9 cellular contexts compared by ENCODE assay signal in the genomic region with DNA sequence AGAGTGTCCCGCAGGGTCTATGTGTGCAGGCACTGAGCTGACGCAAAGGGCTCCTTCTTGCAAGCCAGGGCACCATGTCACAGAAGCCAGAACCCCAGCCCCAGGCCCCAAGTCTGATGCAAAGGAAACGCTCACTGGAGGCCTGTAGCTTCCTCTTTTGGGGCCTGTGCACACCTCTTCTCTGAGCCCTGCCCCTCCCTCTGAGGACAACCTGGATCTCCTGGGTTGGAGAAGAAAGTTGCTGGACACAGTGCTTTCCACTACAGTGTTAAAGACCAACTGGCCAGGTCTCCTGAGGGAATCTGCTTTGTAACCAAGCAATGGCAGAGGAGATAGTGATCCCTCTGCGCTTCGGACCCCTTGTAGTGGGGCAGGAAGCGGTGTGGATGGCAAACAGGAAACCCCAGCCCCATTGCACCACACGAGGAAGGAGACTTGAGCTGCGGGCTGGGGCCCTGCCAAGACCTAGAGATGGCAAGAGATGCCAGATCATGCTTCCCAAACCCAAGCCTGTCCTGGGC. TPM values are rescaled to one million over a fixed set of nuclear protein-coding genes. Genes with fewer than 3 reads are reported as not detected.
DNase-seq lines count a peak whose midpoint lies in the region; ATAC-seq, FAIRE-seq and TF ChIP-seq lines count a peak whose summit lies in the region.
"Had no signal": no experiment of that assay in that cellular context is flagged by ENCODE, and none has a peak within 500 bp of the region (broad histone marks: within the 10 kb centered on the region; RNA-seq: fewer than 3 reads in every experiment).

No MANE protein-coding gene starts in this region.

- peaks cover 3 to 10% of the 10 kb centered on the region in 2 donors for H3K4me1 ChIP-seq in kidney (ENCODE audit: control insufficient read depth in 1 of 2, insufficient read depth in 1 of 2, low read depth in 1 of 2, low read length in 2 of 2)
- peaks cover 0 to 60% (median 35%) of the 10 kb centered on the region in 4 donors for H3K4me1 ChIP-seq in tibial nerve

- no peak for TF ChIP-seq POLR2A in tibial nerve (IDR thresholded peaks at IDR 0.05)

- H3K4me1 Mint-ChIP-seq in activated T-cell treated with anti-CD3 and anti-CD28 coated beads, Interleukin-2, amount 50 U/mL, for 4 hours (ENCODE audit: low read depth), result peaks cover 82% of the 10 kb centered on the region

- peaks cover 0 to 2% of the 10 kb centered on the region in 2 donors for H3K27me3 ChIP-seq in tibial nerve

- intact Hi-C loops in kidney (cut with DNase I), result no loop called here

- no peak for TF ChIP-seq CTCF in kidney (IDR thresholded peaks at IDR 0.05; ENCODE audit: borderline replicate concordance, extremely low read depth, insufficient read depth)
- no peak for TF ChIP-seq CTCF in tibial nerve (IDR thresholded peaks at IDR 0.05)

- H3K27ac ChIP-seq in kidney (ENCODE audit: low read depth in 2 of 2, low read length in 2 of 2) (peak overlapping the region in 1 of 2 donors; percentile 50), tibial nerve (peak overlapping the region in 3 of 4 donors; percentile 79 to 87 (median 83))

- H3K4me3 Mint-ChIP-seq in activated T-cell treated with anti-CD3 and anti-CD28 coated beads, Interleukin-2, amount 50 U/mL, for 4 hours, result peak overlapping the region; percentile 89

- H3K4me3 ChIP-seq in kidney (ENCODE audit: low read length in 2 of 2) (no peak overlapping the region), tibial nerve (no peak overlapping the region)

- 70 to 71% methylated on average over 8 of the region's 8 CpGs for WGBS in tibial nerve, 2 donors

- no peak for FAIRE-seq in kidney (lab: Jason Lieb, UNC)

- H3K9me3 Mint-ChIP-seq in activated T-cell treated with anti-CD3 and anti-CD28 coated beads, Interleukin-2, amount 50 U/mL, for 4 hours, result no peaks in the 10 kb centered on the region

- no peak for ATAC-seq in activated T-cell treated with anti-CD3 and anti-CD28 coated beads, Interleukin-2, amount 50 U/mL, for 4 hours
- no peak for ATAC-seq in GM21360 (IDR thresholded peaks at IDR 0.05; ENCODE audit: unreplicated experiment)
- no peak for ATAC-seq in HG03457 (IDR thresholded peaks at IDR 0.05; ENCODE audit: unreplicated experiment)
- no peak for ATAC-seq in HG03095 (IDR thresholded peaks at IDR 0.05; ENCODE audit: unreplicated experiment)

- H3K36me3 Mint-ChIP-seq in activated T-cell treated with anti-CD3 and anti-CD28 coated beads, Interleukin-2, amount 50 U/mL, for 4 hours (ENCODE audit: insufficient read depth), result peaks cover 1% of the 10 kb centered on the region

- H3K36me3 ChIP-seq in kidney (ENCODE audit: control insufficient read depth in 1 of 2, insufficient read depth in 2 of 2, low read length in 2 of 2), result no peaks in the 10 kb centered on the region
- H3K36me3 ChIP-seq in tibial nerve, result no peaks in the 10 kb centered on the region

- no peaks in the 10 kb centered on the region for H3K9me3 ChIP-seq in kidney (ENCODE audit: control insufficient read depth in 1 of 2, low read length in 2 of 2)
- H3K9me3 ChIP-seq in tibial nerve, result no peaks in the 10 kb centered on the region

- peak; percentile 25 to 74 for TF ChIP-seq EP300 in tibial nerve (IDR thresholded peaks at IDR 0.05)

- no peak overlapping the region for H3K9ac ChIP-seq in kidney (ENCODE audit: low read length in 2 of 2)

- DNase-seq in NOMO-1 treated with dmso at 0.1 percent for 144 hours (lab: John Stamatoyannopoulos, UW; ENCODE audit: unreplicated experiment) (peak; percentile 94), kidney (peak; percentile 86), tibial nerve (ENCODE audit: low spot score in 2 of 2) (peak; percentile 37 to 65), cerebellar nuclear complex (lab: John Stamatoyannopoulos, UW) (no peak)
- peak; percentile 36 for DNase-seq in activated T-cell treated with anti-CD3 and anti-CD28 coated beads, Interleukin-2, amount 50 U/mL, for 4 hours
- DNase-seq: SHP77 had no signal

- H3K27me3 Mint-ChIP-seq in activated T-cell treated with anti-CD3 and anti-CD28 coated beads, Interleukin-2, amount 50 U/mL, for 4 hours (ENCODE audit: low read depth), result no peaks in the 10 kb centered on the region

RNA-seq across cellular contexts. Expression of a gene that starts 11.7 kb away (rescaled TPM):
- 10 to 100 TPM; 17.1 to 19.8 (median 18.4) TPM for total RNA-seq in activated T-cell treated with anti-CD3 and anti-CD28 coated beads, Interleukin-2, amount 50 U/mL, for 4 hours
- 17.8 TPM for total RNA-seq in kidney
- 1.2 TPM for polyA plus RNA-seq in kidney (ENCODE audit: insufficient read depth, low read depth, low replicate concordance)
- total RNA-seq in tibial nerve, result 10 to 100 TPM; 28.2 to 48.8 (median 32.7) TPM

Comparison
In these comparisons a context has a peak if more than half of its experiments do, and no peak if none do; other contexts are left out.
1. DNase-seq: peak in NOMO-1 treated with dmso at 0.1 percent for 144 hours (single experiment), activated T-cell treated with anti-CD3 and anti-CD28 coated beads, Interleukin-2, amount 50 U/mL, for 4 hours (single experiment), kidney (single experiment) and tibial nerve (2 of 2); none in cerebellar nuclear complex (0 of 2).